ENCODE assay signal across 24 cellular contexts in the genomic region with DNA sequence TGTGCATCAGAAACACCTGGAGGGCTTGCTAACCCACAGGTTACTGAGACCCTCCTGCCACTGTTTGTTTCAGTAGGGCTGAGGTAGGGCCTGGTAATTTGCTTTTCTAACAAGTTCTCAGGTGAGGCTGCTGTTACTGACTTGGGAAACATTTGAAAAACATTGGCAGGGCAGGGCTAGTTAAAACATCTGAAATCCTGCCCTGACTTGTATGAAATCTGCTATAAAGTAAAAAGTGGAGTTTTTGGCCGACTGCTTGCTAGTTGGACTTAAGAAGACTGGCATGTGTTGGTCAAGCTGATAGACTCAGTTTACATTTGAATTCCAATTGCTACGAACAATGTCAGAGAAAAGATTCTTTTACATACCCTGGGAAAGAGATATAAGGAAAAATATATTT.
DNase-seq lines count a peak whose midpoint lies in the region; FAIRE-seq and TF ChIP-seq lines count a peak whose summit lies in the region.
"Had no signal": no experiment of that assay in that cellular context is flagged by ENCODE, and none has a peak within 500 bp of the region (broad histone marks: within the 10 kb centered on the region; RNA-seq: fewer than 3 reads in every experiment).

No MANE protein-coding gene starts in this region.

- H3K27me3 Mint-ChIP-seq in brain (no peaks in the 10 kb centered on the region), neural progenitor cell (ENCODE audit: insufficient read depth, low read depth) (peaks cover 4% of the 10 kb centered on the region)
- H3K27me3 Mint-ChIP-seq: CD4-positive, alpha-beta T cell had no signal

- H3K4me1 Mint-ChIP-seq in brain (peaks cover 50% of the 10 kb centered on the region), neural progenitor cell (peaks cover 43% of the 10 kb centered on the region)

- POLR2A ChIA-PET in OCI-LY7 (lab: Charles Lee): no interaction called here

- WGBS in small intestine, 3 donors: 89 to 90% (median 90%) methylated on average over 2 of the region's 2 CpGs

- H3K9me2 ChIP-seq in OCI-LY7 (ENCODE audit: insufficient read depth, low read length): no peaks in the 10 kb centered on the region

- no peaks in the 10 kb centered on the region for H4K20me1 ChIP-seq in neural progenitor cell (ENCODE audit: low read depth)
- H4K20me1 ChIP-seq in OCI-LY7 (ENCODE audit: insufficient read depth, low read length): no peaks in the 10 kb centered on the region
- H4K20me1 ChIP-seq: BLaER1 treated with 17β-estradiol and CSF1 and Interleukin-3, amounts not matched to agents 10 nM and 100 nM had no signal

- H3F3A ChIP-seq in neural progenitor cell (ENCODE audit: low read depth): peaks cover 6% of the 10 kb centered on the region

- no peak overlapping the region for H3K9ac ChIP-seq in neural progenitor cell
- H3K9ac ChIP-seq: BLaER1 treated with 17β-estradiol and CSF1 and Interleukin-3, amounts not matched to agents 10 nM and 100 nM; GM23248 had no signal

- H3K9me3 Mint-ChIP-seq in brain (peaks cover 0 to 8% (median 0%) of the 10 kb centered on the region in 5 experiments), neural progenitor cell (no peaks in the 10 kb centered on the region)
- H3K9me3 Mint-ChIP-seq: CD4-positive, alpha-beta T cell; H9 had no signal

- H3K36me3 ChIP-seq in neural progenitor cell: no peaks in the 10 kb centered on the region
- H3K36me3 ChIP-seq in small intestine (ENCODE audit: control insufficient read depth in 2 of 2, insufficient read depth in 2 of 2, low read length in 2 of 2): no peaks in the 10 kb centered on the region
- H3K36me3 ChIP-seq in OCI-LY7 (ENCODE audit: insufficient read depth, low read length): no peaks in the 10 kb centered on the region
- H3K36me3 ChIP-seq: BLaER1 treated with 17β-estradiol and CSF1 and Interleukin-3, amounts not matched to agents 10 nM and 100 nM; MG63 had no signal

- H3K4me3 ChIP-seq in neural progenitor cell: no peak overlapping the region
- H3K4me3 ChIP-seq in small intestine (ENCODE audit: low read depth in 1 of 2, low read length in 2 of 2): no peak overlapping the region
- H3K4me3 ChIP-seq in OCI-LY7 (ENCODE audit: low read depth, low read length, poor library complexity, severe bottlenecking): no peak overlapping the region
- H3K4me3 ChIP-seq: A549; BLaER1 treated with 17β-estradiol and CSF1 and Interleukin-3, amounts not matched to agents 10 nM and 100 nM; GM23248; MG63; SK-N-MC had no signal

- intact Hi-C loops in OCI-LY7 (cut with micrococcal nuclease; ENCODE audit: unreplicated experiment): no loop called here

- H3K36me3 Mint-ChIP-seq in brain (no peaks in the 10 kb centered on the region), neural progenitor cell (no peaks in the 10 kb centered on the region)

- H3K79me2 ChIP-seq in neural progenitor cell (ENCODE audit: low read depth): no peaks in the 10 kb centered on the region
- H3K79me2 ChIP-seq in OCI-LY7 (ENCODE audit: insufficient read depth, low read depth, low read length): no peaks in the 10 kb centered on the region

- TF ChIP-seq CTCF in brain (conservative IDR thresholded peaks at IDR 0.05) (no peak), neural progenitor cell (IDR thresholded peaks at IDR 0.05) (no peak), OCI-LY7 (conservative IDR thresholded peaks at IDR 0.05; ENCODE audit: low read length) (no peak)

- H3K9me3 ChIP-seq in neural progenitor cell (ENCODE audit: low read depth) (no peaks in the 10 kb centered on the region), small intestine (ENCODE audit: control insufficient read depth, low read depth) (no peaks in the 10 kb centered on the region), OCI-LY7 (ENCODE audit: low read length) (no peaks in the 10 kb centered on the region)
- H3K9me3 ChIP-seq: A549; BLaER1 treated with 17β-estradiol and CSF1 and Interleukin-3, amounts not matched to agents 10 nM and 100 nM; MG63 had no signal

- H3K4me1 ChIP-seq in neural progenitor cell: peaks cover 39% of the 10 kb centered on the region
- H3K4me1 ChIP-seq in small intestine (ENCODE audit: control insufficient read depth in 2 of 2, insufficient read depth in 1 of 2, low read depth in 1 of 2, low read length in 1 of 2): no peaks in the 10 kb centered on the region
- no peaks in the 10 kb centered on the region for H3K4me1 ChIP-seq in OCI-LY7 (ENCODE audit: insufficient read depth, low read length, poor library complexity, severe bottlenecking)
- H3K4me1 ChIP-seq: A549 had no signal

- no TSS peak for BruUV-seq in OCI-LY7 (replicated peaks; lab: Mats Ljungman, UMichigan)

- DNase-seq in epithelial cell of prostate (ENCODE audit: low read depth, low spot score): peak; percentile 36
- no peak for DNase-seq in neural progenitor cell (ENCODE audit: low spot score)
- no peak for DNase-seq in small intestine
- DNase-seq in UCSD-AML1 (lab: John Stamatoyannopoulos, UW; ENCODE audit: unreplicated experiment): no peak
- no peak for DNase-seq in mucosa of gallbladder (ENCODE audit: low spot score)
- no peak for DNase-seq in OCI-LY7 (ENCODE audit: low spot score)
- DNase-seq: AML-193; CD4-positive, alpha-beta T cell; GM23248; H9; KBM-7; MG63; NCI-H1105 treated with DMSO at 0.1 percent for 48 hours; NCI-H1694; NCI-H2029 treated with DMSO at 0.1 percent for 48 hours; NCI-H2227 treated with DMSO at 0.1 percent for 48 hours; NCI-H526 treated with DMSO at 0.1 percent for 48 hours; SIG-M5 had no signal

- H3K27ac ChIP-seq in epithelial cell of prostate (peak overlapping the region; percentile 55), neural progenitor cell (no peak overlapping the region), small intestine (ENCODE audit: low read depth in 1 of 2, low read length in 1 of 2) (no peak overlapping the region), OCI-LY7 (ENCODE audit: low read depth, low read length, poor library complexity, severe bottlenecking) (no peak overlapping the region)
- H3K27ac ChIP-seq: A549; BLaER1 treated with 17β-estradiol and CSF1 and Interleukin-3, amounts not matched to agents 10 nM and 100 nM; GM23248; SK-N-MC had no signal

- peak overlapping the region; percentile 56 for H2AFZ ChIP-seq in neural progenitor cell (replicated peaks)
- no peak overlapping the region for H2AFZ ChIP-seq in OCI-LY7 (ENCODE audit: low read length)
- H2AFZ ChIP-seq: GM23248 had no signal

- CTCF ChIA-PET in OCI-LY7 (lab: Charles Lee; ENCODE audit: unreplicated experiment): no interaction called here

- H3K27ac Mint-ChIP-seq in brain (peak overlapping the region in 4 of 5 experiments; percentile 22 to 91 (median 78)), neural progenitor cell (no peak overlapping the region)
- H3K27ac Mint-ChIP-seq: CD4-positive, alpha-beta T cell; H9 had no signal

- no peak for FAIRE-seq in small intestine (lab: Jason Lieb, UNC)
- FAIRE-seq: A549, D721Med, HTR-8/SVneo had no signal

- H3K4me3 Mint-ChIP-seq in brain: no peak overlapping the region
- H3K4me3 Mint-ChIP-seq in neural progenitor cell: no peak overlapping the region
- H3K4me3 Mint-ChIP-seq: CD4-positive, alpha-beta T cell; H9 had no signal

- no peaks in the 10 kb centered on the region for H3K27me3 ChIP-seq in neural progenitor cell
- no peaks in the 10 kb centered on the region for H3K27me3 ChIP-seq in small intestine (ENCODE audit: control insufficient read depth in 2 of 2, insufficient read depth in 2 of 2, low read length in 2 of 2)
- H3K27me3 ChIP-seq: BLaER1 treated with 17β-estradiol and CSF1 and Interleukin-3, amounts not matched to agents 10 nM and 100 nM; MG63 had no signal

- H3K4me2 ChIP-seq in neural progenitor cell (no peak overlapping the region), OCI-LY7 (ENCODE audit: low read length) (no peak overlapping the region)
- H3K4me2 ChIP-seq: A549; BLaER1 treated with 17β-estradiol and CSF1 and Interleukin-3, amounts not matched to agents 10 nM and 100 nM had no signal
